ENCODE assay signal across 8 cellular contexts in the genomic region with DNA sequence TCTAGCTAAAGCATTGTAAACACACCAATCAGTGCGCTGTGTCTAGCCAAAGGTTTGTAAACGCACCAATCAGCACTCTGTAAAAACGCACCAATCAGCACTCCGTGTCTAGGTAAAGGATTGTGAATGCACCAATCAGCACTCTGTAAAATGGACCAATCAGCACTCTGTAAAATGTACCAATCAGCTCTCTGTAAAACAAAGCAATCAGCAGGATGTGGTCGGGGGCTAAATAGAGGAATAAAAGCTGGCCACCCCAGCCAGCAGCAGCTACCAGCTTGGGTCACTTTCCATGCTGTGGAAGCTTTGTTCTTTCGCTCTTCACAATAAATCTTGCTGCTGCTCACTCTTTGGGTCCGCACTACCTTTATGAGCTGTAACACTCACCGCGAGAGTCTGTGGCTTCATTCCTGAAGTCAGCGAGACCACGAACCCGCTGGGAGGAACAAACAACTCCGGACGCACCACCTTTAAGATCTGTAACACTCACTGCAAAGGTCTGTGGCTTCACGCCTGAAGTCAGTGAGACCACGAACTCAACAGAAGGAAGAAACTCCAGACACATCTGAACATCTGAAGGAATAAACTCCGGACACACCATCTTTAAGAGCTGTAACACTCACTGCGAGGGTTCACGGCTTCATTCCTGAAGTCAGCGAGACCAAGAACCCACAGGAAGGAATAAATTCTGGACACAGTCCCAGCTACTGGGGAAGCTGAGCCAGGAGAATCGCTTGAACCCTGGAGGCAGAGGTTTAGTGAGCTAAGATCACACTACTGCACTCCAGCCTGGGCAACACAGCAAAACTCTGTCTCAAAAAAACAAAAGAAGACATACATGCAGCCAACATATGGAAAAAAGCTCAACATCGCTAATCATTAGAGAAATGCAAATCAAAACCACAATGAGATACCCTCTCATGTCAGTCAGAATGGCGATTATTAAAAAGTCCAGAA. TPM values are rescaled to one million over a fixed set of nuclear protein-coding genes. Genes with fewer than 3 reads are reported as not detected.
A peak's percentile ranks its signal among the peaks of the same experiment; 100 is the strongest.
DNase-seq lines count a peak whose midpoint lies in the region; ATAC-seq lines count a peak whose summit lies in the region.
"Not testable (repeated sequence)": the region's sequence is repeated elsewhere in the genome, so short reads cannot be mapped to it uniquely, and the experiment has no call there.
"Had no signal": no experiment of that assay in that cellular context is flagged by ENCODE, and none has a peak within 500 bp of the region (broad histone marks: within the 10 kb centered on the region; RNA-seq: fewer than 3 reads in every experiment).

No MANE protein-coding gene starts in this region.

- peak overlapping the region; percentile 38 for H3K4me3 Mint-ChIP-seq in activated CD8-positive, alpha-beta memory T cell treated with anti-CD3 and anti-CD28 coated beads, Interleukin-2, amount 10 ng/mL, durations not matched to agents 7 days and 5 days
- peak overlapping the region; percentile 62 for H3K4me3 Mint-ChIP-seq in activated naive CD8-positive, alpha-beta T cell treated with anti-CD3 and anti-CD28 coated beads, Interleukin-2, amount 10 ng/mL, durations not matched to agents 7 days and 5 days
- peak overlapping the region; percentile 5 to 75 (median 57) for H3K4me3 Mint-ChIP-seq in naive thymus-derived CD8-positive, alpha-beta T cell

- not testable (repeated sequence) for H3K9me3 Mint-ChIP-seq in activated CD8-positive, alpha-beta memory T cell treated with anti-CD3 and anti-CD28 coated beads, Interleukin-2, amount 10 ng/mL, durations not matched to agents 7 days and 5 days (ENCODE audit: low read depth); activated naive CD8-positive, alpha-beta T cell treated with anti-CD3 and anti-CD28 coated beads, Interleukin-2, amount 10 ng/mL, durations not matched to agents 7 days and 5 days; naive thymus-derived CD8-positive, alpha-beta T cell

- not testable (repeated sequence) for H3K36me3 Mint-ChIP-seq in activated CD8-positive, alpha-beta memory T cell treated with anti-CD3 and anti-CD28 coated beads, Interleukin-2, amount 10 ng/mL, durations not matched to agents 7 days and 5 days; activated naive CD8-positive, alpha-beta T cell treated with anti-CD3 and anti-CD28 coated beads, Interleukin-2, amount 10 ng/mL, durations not matched to agents 7 days and 5 days; naive thymus-derived CD8-positive, alpha-beta T cell

- peak; percentile 28 for DNase-seq in activated CD4-positive, alpha-beta T cell treated with anti-CD3 and anti-CD28 coated beads for 48 hours
- peak; percentile 87 for DNase-seq in activated CD8-positive, alpha-beta memory T cell treated with anti-CD3 and anti-CD28 coated beads, Interleukin-2, amount 10 ng/mL, durations not matched to agents 7 days and 5 days
- peak; percentile 2 for DNase-seq in activated effector memory CD4-positive, alpha-beta T cell treated with Interleukin-2 at 50 U/mL for 16 hours
- DNase-seq in activated naive CD8-positive, alpha-beta T cell treated with anti-CD3 and anti-CD28 coated beads, Interleukin-2, amount 10 ng/mL, durations not matched to agents 7 days and 5 days, result peak; percentile 55
- peak in 5 of 10 donors; percentile 30 to 43 (median 37) for DNase-seq in naive thymus-derived CD8-positive, alpha-beta T cell
- peak; percentile 41 for DNase-seq in stimulated activated naive CD8-positive, alpha-beta T cell treated with anti-CD3 and anti-CD28 coated beads, Interleukin-15, Interleukin-2, amounts not matched to agents 100 U/mL and 50 U/mL, for 24 hours

- peaks cover 22% of the 10 kb centered on the region for H3K27me3 Mint-ChIP-seq in activated CD8-positive, alpha-beta memory T cell treated with anti-CD3 and anti-CD28 coated beads, Interleukin-2, amount 10 ng/mL, durations not matched to agents 7 days and 5 days
- peaks cover 24% of the 10 kb centered on the region for H3K27me3 Mint-ChIP-seq in activated naive CD8-positive, alpha-beta T cell treated with anti-CD3 and anti-CD28 coated beads, Interleukin-2, amount 10 ng/mL, durations not matched to agents 7 days and 5 days
- not testable (repeated sequence) for H3K27me3 Mint-ChIP-seq in naive thymus-derived CD8-positive, alpha-beta T cell

- ATAC-seq in activated CD8-positive, alpha-beta memory T cell treated with anti-CD3 and anti-CD28 coated beads, Interleukin-2, amount 10 ng/mL, durations not matched to agents 7 days and 5 days, result peak; percentile 47
- ATAC-seq in activated naive CD8-positive, alpha-beta T cell treated with anti-CD3 and anti-CD28 coated beads, Interleukin-2, amount 10 ng/mL, durations not matched to agents 7 days and 5 days (ENCODE audit: low read depth), result peak; percentile 55
- ATAC-seq in naive thymus-derived CD8-positive, alpha-beta T cell, result peak in 1 of 2 donors; percentile 22
- ATAC-seq in stimulated activated naive CD8-positive, alpha-beta T cell treated with anti-CD3 and anti-CD28 coated beads, Interleukin-15, Interleukin-2, amounts not matched to agents 100 U/mL and 50 U/mL, for 24 hours, result not testable (repeated sequence)

- CTCF ChIA-PET in activated CD8-positive, alpha-beta memory T cell treated with anti-CD3 and anti-CD28 coated beads, Interleukin-2, amount 10 ng/mL, durations not matched to agents 7 days and 5 days (lab: Charles Lee), result interaction anchor here (0.6 to 2.3 kb wide), 4 partner anchors 18 to 176 kb away, joined by 3 to 7 read pairs (median 4); no protein-coding TSS in a partner anchor

- peak overlapping the region; percentile 33 for H3K27ac ChIP-seq in KOPT-K1 (ENCODE audit: low read depth, low read length, poor library complexity, severe bottlenecking)

- peaks cover 41% of the 10 kb centered on the region for H3K4me1 Mint-ChIP-seq in activated CD8-positive, alpha-beta memory T cell treated with anti-CD3 and anti-CD28 coated beads, Interleukin-2, amount 10 ng/mL, durations not matched to agents 7 days and 5 days
- H3K4me1 Mint-ChIP-seq in activated naive CD8-positive, alpha-beta T cell treated with anti-CD3 and anti-CD28 coated beads, Interleukin-2, amount 10 ng/mL, durations not matched to agents 7 days and 5 days, result peaks cover 27% of the 10 kb centered on the region
- H3K4me1 Mint-ChIP-seq in naive thymus-derived CD8-positive, alpha-beta T cell, result peaks cover 11 to 20% (median 18%) of the 10 kb centered on the region in 4 donors

- POLR2A ChIA-PET in activated naive CD8-positive, alpha-beta T cell treated with anti-CD3 and anti-CD28 coated beads, Interleukin-2, amount 10 ng/mL, durations not matched to agents 7 days and 5 days (lab: Charles Lee), result interaction anchor here (0.7 kb wide), 1 partner anchor 168 kb away, joined by 3 read pairs; no protein-coding TSS in a partner anchor
- POLR2A ChIA-PET in naive thymus-derived CD8-positive, alpha-beta T cell (lab: Charles Lee), result interaction anchor here (1.2 kb wide), 1 partner anchor 249 kb away, joined by 3 read pairs; no protein-coding TSS in a partner anchor

- not testable (repeated sequence) for H3K36me3 ChIP-seq in KOPT-K1 (ENCODE audit: insufficient read depth, low read length)

- not testable (repeated sequence) for H3K9me3 ChIP-seq in KOPT-K1 (ENCODE audit: insufficient read depth, low read length, poor library complexity, severe bottlenecking)

- peak overlapping the region; percentile 52 for H3K27ac Mint-ChIP-seq in activated CD8-positive, alpha-beta memory T cell treated with anti-CD3 and anti-CD28 coated beads, Interleukin-2, amount 10 ng/mL, durations not matched to agents 7 days and 5 days
- peak overlapping the region; percentile 64 for H3K27ac Mint-ChIP-seq in activated naive CD8-positive, alpha-beta T cell treated with anti-CD3 and anti-CD28 coated beads, Interleukin-2, amount 10 ng/mL, durations not matched to agents 7 days and 5 days
- H3K27ac Mint-ChIP-seq in naive thymus-derived CD8-positive, alpha-beta T cell, result peak overlapping the region in 8 of 10 donors; percentile 11 to 89 (median 78)

RNA-seq across cellular contexts. Expression of a gene that starts 33.5 kb away (rescaled TPM):
- total RNA-seq in activated CD8-positive, alpha-beta memory T cell treated with anti-CD3 and anti-CD28 coated beads, Interleukin-2, amount 10 ng/mL, durations not matched to agents 7 days and 5 days, result under 1 TPM in 1 of 2 experiments, not detected in 1; 0.28 TPM
- not detected for total RNA-seq in activated naive CD8-positive, alpha-beta T cell treated with anti-CD3 and anti-CD28 coated beads, Interleukin-2, amount 10 ng/mL, durations not matched to agents 7 days and 5 days
- total RNA-seq in naive thymus-derived CD8-positive, alpha-beta T cell, result not detected
- polyA plus RNA-seq in naive thymus-derived CD8-positive, alpha-beta T cell, result not detected
- polyA plus RNA-seq: IgD-negative memory B cell had no signal
